19 cellular contexts compared by ENCODE assay signal in genomic region chr11:122342089-122342749, GRCh38.
DNase-seq lines count a peak whose midpoint lies in the region; ATAC-seq, FAIRE-seq and TF ChIP-seq lines count a peak whose summit lies in the region.
"Had no signal": no experiment of that assay in that cellular context is flagged by ENCODE, and none has a peak within 500 bp of the region (broad histone marks: within the 10 kb centered on the region; RNA-seq: fewer than 3 reads in every experiment).

No MANE protein-coding gene starts in this region.

- ATAC-seq in A549 (no peak), esophagus mucosa (peak; percentile 84), GM18861 (IDR thresholded peaks at IDR 0.05; ENCODE audit: unreplicated experiment) (no peak)
- no peak for ATAC-seq in activated naive CD8-positive, alpha-beta T cell treated with anti-CD3 and anti-CD28 coated beads, Interleukin-2, amount 50 U/mL, for 24 hours
- ATAC-seq: stimulated activated memory B cell treated with anti-CD40 and anti-IgM and Interleukin-4, amounts not matched to agents 10 μg/mL and 1 μg/mL and 100 μg/mL, for 72 hours had no signal

- no peak overlapping the region for H3K27ac Mint-ChIP-seq in activated naive CD8-positive, alpha-beta T cell treated with anti-CD3 and anti-CD28 coated beads, Interleukin-2, amount 50 U/mL, for 24 hours
- H3K27ac Mint-ChIP-seq: CD4-positive, CD25-positive, alpha-beta regulatory T cell; stimulated activated memory B cell treated with anti-CD40 and anti-IgM and Interleukin-4, amounts not matched to agents 10 μg/mL and 1 μg/mL and 100 μg/mL, for 72 hours had no signal

- H3K36me3 Mint-ChIP-seq in activated naive CD8-positive, alpha-beta T cell treated with anti-CD3 and anti-CD28 coated beads, Interleukin-2, amount 50 U/mL, for 24 hours (ENCODE audit: low read depth): no peaks in the 10 kb centered on the region
- H3K36me3 Mint-ChIP-seq: CD4-positive, CD25-positive, alpha-beta regulatory T cell; stimulated activated memory B cell treated with anti-CD40 and anti-IgM and Interleukin-4, amounts not matched to agents 10 μg/mL and 1 μg/mL and 100 μg/mL, for 72 hours had no signal

- CTCF ChIA-PET in A549 (lab: Yijun Ruan, JAX): no interaction called here

- no peak for TF ChIP-seq EP300 in A549 (IDR thresholded peaks at IDR 0.05)

- no peak for TF ChIP-seq CTCF in A549 (IDR thresholded peaks at IDR 0.05)

- no peaks in the 10 kb centered on the region for H3K9me3 ChIP-seq in A549
- H3K9me3 ChIP-seq: ovary, upper lobe of left lung had no signal

- H3K4me3 ChIP-seq in A549: no peak overlapping the region
- H3K4me3 ChIP-seq: ovary, smooth muscle cell, upper lobe of left lung had no signal

- no peak for FAIRE-seq in A549 (lab: Jason Lieb, UNC)
- FAIRE-seq: A204.1 had no signal

- H3K4me1 Mint-ChIP-seq in activated naive CD8-positive, alpha-beta T cell treated with anti-CD3 and anti-CD28 coated beads, Interleukin-2, amount 50 U/mL, for 24 hours: no peaks in the 10 kb centered on the region
- H3K4me1 Mint-ChIP-seq: CD4-positive, CD25-positive, alpha-beta regulatory T cell; stimulated activated memory B cell treated with anti-CD40 and anti-IgM and Interleukin-4, amounts not matched to agents 10 μg/mL and 1 μg/mL and 100 μg/mL, for 72 hours had no signal

- TF ChIP-seq POLR2A in A549 (IDR thresholded peaks at IDR 0.05; ENCODE audit: low read length): no peak

- H3K9me3 Mint-ChIP-seq in activated naive CD8-positive, alpha-beta T cell treated with anti-CD3 and anti-CD28 coated beads, Interleukin-2, amount 50 U/mL, for 24 hours: no peaks in the 10 kb centered on the region

- H3K4me3 Mint-ChIP-seq in activated naive CD8-positive, alpha-beta T cell treated with anti-CD3 and anti-CD28 coated beads, Interleukin-2, amount 50 U/mL, for 24 hours: no peak overlapping the region
- H3K4me3 Mint-ChIP-seq: CD4-positive, CD25-positive, alpha-beta regulatory T cell; stimulated activated memory B cell treated with anti-CD40 and anti-IgM and Interleukin-4, amounts not matched to agents 10 μg/mL and 1 μg/mL and 100 μg/mL, for 72 hours had no signal

- DNase-seq in A549 (ENCODE audit: low read depth in 1 of 2, low spot score in 1 of 2): peak in 1 of 2 experiments; percentile 5
- DNase-seq in Kasumi-1 (lab: John Stamatoyannopoulos, UW): peak; percentile 5
- DNase-seq in RPMI8226: peak; percentile 3
- DNase-seq in activated naive CD8-positive, alpha-beta T cell treated with anti-CD3 and anti-CD28 coated beads, Interleukin-2, amount 50 U/mL, for 24 hours: no peak
- DNase-seq in ecto neural progenitor cell (ENCODE audit: low spot score): no peak
- no peak for DNase-seq in NCI-H446 treated with DMSO at 0.1 percent for 48 hours (lab: John Stamatoyannopoulos, UW)
- DNase-seq: activated effector memory CD4-positive, alpha-beta T cell treated with Interleukin-2 at 50 U/mL for 16 hours; CD4-positive, CD25-positive, alpha-beta regulatory T cell; dermis blood vessel endothelial cell; DND-41; hippocampal formation; NCI-H226; ovary; upper lobe of left lung had no signal

- 26% methylated on average over 4 of the region's 4 CpGs for WGBS in A549 (ENCODE audit: missing lambda C conversion rate)

- no peaks in the 10 kb centered on the region for H3K27me3 Mint-ChIP-seq in activated naive CD8-positive, alpha-beta T cell treated with anti-CD3 and anti-CD28 coated beads, Interleukin-2, amount 50 U/mL, for 24 hours
- H3K27me3 Mint-ChIP-seq: stimulated activated memory B cell treated with anti-CD40 and anti-IgM and Interleukin-4, amounts not matched to agents 10 μg/mL and 1 μg/mL and 100 μg/mL, for 72 hours had no signal

- no peak for TF ChIP-seq RAD21 in A549 (conservative IDR thresholded peaks at IDR 0.05 in 1 of 2, IDR thresholded peaks at IDR 0.05 in 1 of 2)

- 0 out of 3 replicates have a peak overlapping the region, but pooled peaks have one; percentile 15 for H3K4me2 ChIP-seq in A549
- H3K4me2 ChIP-seq: smooth muscle cell had no signal

- peaks cover 8% of the 10 kb centered on the region for H3K4me1 ChIP-seq in A549

- peak overlapping the region in 1 of 2 experiments; percentile 25; a peak in 1 of 6 replicates for H3K27ac ChIP-seq in A549
- H3K27ac ChIP-seq: ovary, upper lobe of left lung had no signal

- POLR2A ChIA-PET in A549 (lab: Yijun Ruan, JAX): no interaction called here

TF ChIP-seq in A549, 52 proteins besides CTCF, POLR2A, EP300 and RAD21:
- no peak for TF ChIP-seq CHD4 (IDR thresholded peaks at IDR 0.05; ENCODE audit: borderline replicate concordance)
- no peak for TF ChIP-seq BCL3 (IDR thresholded peaks at IDR 0.05)
- TF ChIP-seq HOXA7 (CRISPR knock-in tag; IDR thresholded peaks at IDR 0.05): no peak
- no peak for TF ChIP-seq PBX3 (IDR thresholded peaks at IDR 0.05)
- TF ChIP-seq REST (IDR thresholded peaks at IDR 0.05): no peak
- no peak for TF ChIP-seq HES2 (IDR thresholded peaks at IDR 0.05)
- no peak for TF ChIP-seq EHF (CRISPR knock-in tag; IDR thresholded peaks at IDR 0.05)
- no peak for TF ChIP-seq NFE2L2 (conservative IDR thresholded peaks at IDR 0.05; ENCODE audit: low read length)
- TF ChIP-seq TFCP2L1 (CRISPR knock-in tag; IDR thresholded peaks at IDR 0.05): no peak

Comparison
In these comparisons a context has a peak if more than half of its experiments do, and no peak if none do; other contexts are left out.
1. DNase-seq: peak in Kasumi-1 (2 of 2) and RPMI8226 (single experiment); none in activated naive CD8-positive, alpha-beta T cell treated with anti-CD3 and anti-CD28 coated beads, Interleukin-2, amount 50 U/mL, for 24 hours (single experiment), ecto neural progenitor cell (single experiment) and NCI-H446 treated with DMSO at 0.1 percent for 48 hours (single experiment).